In the genomic region with DNA sequence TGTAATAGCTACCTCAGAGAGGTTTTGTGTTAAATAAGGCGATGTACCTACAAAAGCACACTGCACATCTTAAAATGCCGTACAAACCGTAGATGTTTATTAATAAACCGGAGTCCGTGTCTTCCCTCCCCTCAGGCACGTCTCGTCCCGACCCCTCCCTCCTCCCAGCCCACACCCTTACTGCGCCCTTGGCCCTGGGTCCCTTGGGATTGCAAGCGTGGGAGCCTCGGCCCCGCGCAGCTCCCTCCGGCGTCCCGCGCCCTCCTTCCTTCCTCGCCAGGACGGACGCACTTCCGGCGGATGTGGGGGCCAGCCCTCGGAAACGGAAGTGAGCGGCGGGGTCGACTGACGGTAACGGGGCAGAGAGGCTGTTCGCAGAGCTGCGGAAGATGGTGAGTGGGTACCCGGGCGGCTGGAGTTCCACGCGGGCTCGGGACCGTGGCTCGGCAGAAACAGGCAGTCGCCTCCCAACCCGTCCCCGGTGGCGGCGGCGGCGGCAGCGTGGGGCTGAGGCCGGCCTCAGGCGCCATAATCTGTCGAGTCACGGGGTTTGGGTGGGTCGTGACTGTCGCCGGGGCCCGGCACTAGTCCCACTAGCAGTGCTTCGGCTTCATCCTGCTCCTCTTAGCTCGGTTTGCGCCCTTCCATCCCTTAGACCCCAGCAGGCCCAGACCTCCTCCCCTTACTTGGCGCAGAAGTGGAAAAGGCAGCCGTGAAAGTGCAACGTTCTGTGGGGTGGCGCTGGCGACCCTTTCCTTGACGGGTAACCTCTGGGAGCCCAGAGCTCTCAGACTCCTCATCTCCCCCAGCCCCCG, we compare ENCODE assay signal across 8 cellular contexts. TPM values are rescaled to one million over a fixed set of nuclear protein-coding genes. Genes with fewer than 3 reads are reported as not detected.
DNase-seq lines count a peak whose midpoint lies in the region; ATAC-seq and TF ChIP-seq lines count a peak whose summit lies in the region.

A gene with protein sequence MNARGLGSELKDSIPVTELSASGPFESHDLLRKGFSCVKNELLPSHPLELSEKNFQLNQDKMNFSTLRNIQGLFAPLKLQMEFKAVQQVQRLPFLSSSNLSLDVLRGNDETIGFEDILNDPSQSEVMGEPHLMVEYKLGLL (plus strand): TSS at position 335 of the 815 bp plus-strand sequence. CDS start 55 bp downstream, at position 390.

- H3K79me2 ChIP-seq in GM23248 (ENCODE audit: insufficient read depth), result peaks cover 94% of the 10 kb centered on the region

- no peaks in the 10 kb centered on the region for H3K27me3 ChIP-seq in GM23248 (replicated peaks; ENCODE audit: insufficient read depth)

- peak within 1 kb of the TSS; percentile 67 for H2AFZ ChIP-seq in GM23248

- H3K4me1 ChIP-seq in GM23248 (ENCODE audit: insufficient read depth), result peaks cover 66% of the 10 kb centered on the region

- in situ Hi-C loops in GM23248 (cut with MboI), result no loop called here

- TF ChIP-seq CTCF in nephron progenitor cell (IDR thresholded peaks at IDR 0.05), result no peak

- DNase-seq in ELF-1 (ENCODE audit: low read depth, low spot score) (peak; percentile 93), GM23248 (peak; percentile 98), LHCN-M2 (ENCODE audit: low read depth) (peak; percentile 90), SIG-M5 (lab: John Stamatoyannopoulos, UW) (peak; percentile 31), activated gamma-delta T cell (lab: John Stamatoyannopoulos, UW) (peak; percentile 89), fibroblast of the conjunctiva (ENCODE audit: low read depth) (peak; percentile 83), nephron progenitor cell (peak; percentile 88)
- DNase-seq in stimulated activated naive CD8-positive, alpha-beta T cell treated with anti-CD3 and anti-CD28 coated beads, Interleukin-15, amount 100 ng/mL, for 72 hours, result peak; percentile 81 to 88

- H3F3A ChIP-seq in GM23248 (ENCODE audit: insufficient read depth), result peaks cover 42% of the 10 kb centered on the region

- no peaks in the 10 kb centered on the region for H4K20me1 ChIP-seq in GM23248 (ENCODE audit: insufficient read depth)

- ATAC-seq in stimulated activated naive CD8-positive, alpha-beta T cell treated with anti-CD3 and anti-CD28 coated beads, Interleukin-15, amount 100 ng/mL, for 72 hours, result peak; percentile 96

- H3K4me1 Mint-ChIP-seq in nephron progenitor cell, result peaks cover 53% of the 10 kb centered on the region
- peaks cover 60% of the 10 kb centered on the region for H3K4me1 Mint-ChIP-seq in stimulated activated naive CD8-positive, alpha-beta T cell treated with anti-CD3 and anti-CD28 coated beads, Interleukin-15, amount 100 ng/mL, for 72 hours

- H3K4me3 Mint-ChIP-seq in nephron progenitor cell, result peak within 1 kb of the TSS; percentile 87
- peak within 1 kb of the TSS; percentile 86 to 97 for H3K4me3 Mint-ChIP-seq in stimulated activated naive CD8-positive, alpha-beta T cell treated with anti-CD3 and anti-CD28 coated beads, Interleukin-15, amount 100 ng/mL, for 72 hours

- no peaks in the 10 kb centered on the region for H3K27me3 Mint-ChIP-seq in nephron progenitor cell (ENCODE audit: low read depth, poor library complexity)
- H3K27me3 Mint-ChIP-seq in stimulated activated naive CD8-positive, alpha-beta T cell treated with anti-CD3 and anti-CD28 coated beads, Interleukin-15, amount 100 ng/mL, for 72 hours, result no peaks in the 10 kb centered on the region

- 0 to 1% methylated on average over 56 to 57 of the region's 64 CpGs for WGBS in GM23248 (ENCODE audit: low coverage in 1 of 2, low lambda C conversion rate in 2 of 2, missing lambda C conversion rate in 2 of 2), 2 experiments

- H3K36me3 ChIP-seq in GM23248 (ENCODE audit: low read depth), result peaks cover 21% of the 10 kb centered on the region

- H3K27ac Mint-ChIP-seq in nephron progenitor cell, result peak within 1 kb of the TSS; percentile 98
- peak within 1 kb of the TSS; percentile 98 for H3K27ac Mint-ChIP-seq in stimulated activated naive CD8-positive, alpha-beta T cell treated with anti-CD3 and anti-CD28 coated beads, Interleukin-15, amount 100 ng/mL, for 72 hours

- peak within 1 kb of the TSS; percentile 99 for H3K4me3 ChIP-seq in GM23248

- no peaks in the 10 kb centered on the region for H3K9me3 ChIP-seq in GM23248 (ENCODE audit: low read depth)

- peak within 1 kb of the TSS; percentile 98 for H3K4me2 ChIP-seq in GM23248 (ENCODE audit: unreplicated experiment)

- H3K9me2 ChIP-seq in GM23248 (ENCODE audit: insufficient read depth), result no peaks in the 10 kb centered on the region

- H3K36me3 Mint-ChIP-seq in nephron progenitor cell (ENCODE audit: low read depth), result peaks cover 5% of the 10 kb centered on the region

- H3K27ac ChIP-seq in GM23248, result peak within 1 kb of the TSS; percentile 91

- peak within 1 kb of the TSS; percentile 96 for H3K9ac ChIP-seq in GM23248

- H3K9me3 Mint-ChIP-seq in nephron progenitor cell, result no peaks in the 10 kb centered on the region
- H3K9me3 Mint-ChIP-seq in stimulated activated naive CD8-positive, alpha-beta T cell treated with anti-CD3 and anti-CD28 coated beads, Interleukin-15, amount 100 ng/mL, for 72 hours, result no peaks in the 10 kb centered on the region

RNA-seq across cellular contexts. Expression of the gene that starts here (rescaled TPM):
- total RNA-seq in GM23248 (2014; rRNA removed; shearing (Covaris generic)), result 106 and 125 TPM in 2 replicates
- polyA plus RNA-seq in GM23248 (2016; fragmentation: Nextera tagmentation; extraction: Ambion mirVana), result 329 and 335 TPM in 2 replicates
- 87.3 and 127 TPM in 2 replicates for total RNA-seq in LHCN-M2 (2014; rRNA removed)
- polyA plus RNA-seq in LHCN-M2 (2012), result 172 TPM

Comparison
In these comparisons a context has a peak if more than half of its experiments do, and no peak if none do; other contexts are left out.
1. Peak in every context shown above with its lines: DNase-seq, ATAC-seq, H3K4me3 ChIP-seq and H3K27ac ChIP-seq.
2. DNase-seq: peak in every context shown above with its lines; median percentile 98 in GM23248; 93 in ELF-1; 90 in LHCN-M2; 89 in activated gamma-delta T cell; 88 in nephron progenitor cell; 84 in stimulated activated naive CD8-positive, alpha-beta T cell treated with anti-CD3 and anti-CD28 coated beads, Interleukin-15, amount 100 ng/mL, for 72 hours; 83 in fibroblast of the conjunctiva; 31 in SIG-M5.